In genomic region chr2:100423631-100424030, GRCh38 we compare ENCODE assay signal across 29 cellular contexts. TPM values are rescaled to one million over a fixed set of nuclear protein-coding genes. Genes with fewer than 3 reads are reported as not detected.
"Had no signal": no experiment of that assay in that cellular context is flagged by ENCODE, and none has a peak within 500 bp of the region (broad histone marks: within the 10 kb centered on the region; RNA-seq: fewer than 3 reads in every experiment).

No MANE protein-coding gene starts in this region.

- H3K27me3 ChIP-seq: dorsolateral prefrontal cortex, gastrocnemius medialis, right lobe of liver, tibial artery, upper lobe of right lung, vagina had no signal

- H3K4me3 ChIP-seq: dorsolateral prefrontal cortex, gastrocnemius medialis, heart right ventricle, psoas muscle, right lobe of liver, tibial artery, upper lobe of right lung, vagina had no signal

- H3K9me3 Mint-ChIP-seq: naive B cell; stimulated activated memory B cell treated with anti-CD40 and anti-IgM and Interleukin-4, amounts not matched to agents 10 μg/mL and 1 μg/mL and 100 μg/mL, for 72 hours had no signal

- H3K9ac ChIP-seq: parathyroid adenoma had no signal

- H3K9me3 ChIP-seq: gastrocnemius medialis, heart right ventricle, psoas muscle, right lobe of liver, tibial artery, upper lobe of right lung, vagina had no signal

- FAIRE-seq: endometrium, islet of Langerhans had no signal

- H3K79me2 ChIP-seq: parathyroid adenoma had no signal

- H3K27ac ChIP-seq: dorsolateral prefrontal cortex, gastrocnemius medialis, heart right ventricle, parathyroid adenoma, psoas muscle, right lobe of liver, tibial artery, upper lobe of right lung, vagina had no signal

- H3K4me3 Mint-ChIP-seq: naive B cell; nephron; stimulated activated memory B cell treated with anti-CD40 and anti-IgM and Interleukin-4, amounts not matched to agents 10 μg/mL and 1 μg/mL and 100 μg/mL, for 72 hours; stimulated activated naive CD8-positive, alpha-beta T cell treated with anti-CD3 and anti-CD28 coated beads, Interleukin-15, Interleukin-2, amounts not matched to agents 100 ng/mL and 50 ng/mL, for 24 hours had no signal

- DNase-seq: cortex of kidney; dorsolateral prefrontal cortex; effector memory CD4-positive, alpha-beta T cell; gastrocnemius medialis; heart right ventricle; hypothalamus; kidney glomerular epithelial cell; mesendoderm; naive B cell; occipital lobe; psoas muscle; retina; right lobe of liver; stimulated activated CD4-positive, alpha-beta T cell treated with anti-CD3 and anti-CD28 coated beads, Interleukin-15, amount 100 ng/mL, for 24 hours; stimulated activated CD4-positive, alpha-beta T cell treated with anti-CD3 and anti-CD28 coated beads, Interleukin-1b, Interleukin-23, amount 100 ng/mL, for 48 hours; stimulated activated CD4-positive, alpha-beta T cell treated with anti-CD3 and anti-CD28 coated beads, Interleukin-4, amount 100 ng/mL, for 24 hours; tibial artery; upper lobe of right lung had no signal

- H3K27ac Mint-ChIP-seq: naive B cell; nephron; stimulated activated memory B cell treated with anti-CD40 and anti-IgM and Interleukin-4, amounts not matched to agents 10 μg/mL and 1 μg/mL and 100 μg/mL, for 72 hours; stimulated activated naive CD8-positive, alpha-beta T cell treated with anti-CD3 and anti-CD28 coated beads, Interleukin-15, Interleukin-2, amounts not matched to agents 100 ng/mL and 50 ng/mL, for 24 hours had no signal

- H3K4me1 ChIP-seq: gastrocnemius medialis, parathyroid adenoma, psoas muscle, right lobe of liver, upper lobe of right lung, vagina had no signal

- H2AFZ ChIP-seq: parathyroid adenoma had no signal

- H3K36me3 Mint-ChIP-seq: naive B cell; stimulated activated memory B cell treated with anti-CD40 and anti-IgM and Interleukin-4, amounts not matched to agents 10 μg/mL and 1 μg/mL and 100 μg/mL, for 72 hours had no signal

- H3K4me1 Mint-ChIP-seq: nephron had no signal

- H3K36me3 ChIP-seq: gastrocnemius medialis, heart right ventricle, right lobe of liver, tibial artery, upper lobe of right lung, vagina had no signal

RNA-seq across cellular contexts. Expression of gene NMS, which starts 46.7 kb away (rescaled TPM):
- total RNA-seq: esophagus mucosa, gastrocnemius medialis, heart right ventricle, liver, lung microvascular endothelial cell, occipital lobe, psoas muscle, right lobe of liver, temporal lobe, upper lobe of right lung, vagina had no signal
